Comparison of ENCODE assay signal across 8 cellular contexts in the genomic region with DNA sequence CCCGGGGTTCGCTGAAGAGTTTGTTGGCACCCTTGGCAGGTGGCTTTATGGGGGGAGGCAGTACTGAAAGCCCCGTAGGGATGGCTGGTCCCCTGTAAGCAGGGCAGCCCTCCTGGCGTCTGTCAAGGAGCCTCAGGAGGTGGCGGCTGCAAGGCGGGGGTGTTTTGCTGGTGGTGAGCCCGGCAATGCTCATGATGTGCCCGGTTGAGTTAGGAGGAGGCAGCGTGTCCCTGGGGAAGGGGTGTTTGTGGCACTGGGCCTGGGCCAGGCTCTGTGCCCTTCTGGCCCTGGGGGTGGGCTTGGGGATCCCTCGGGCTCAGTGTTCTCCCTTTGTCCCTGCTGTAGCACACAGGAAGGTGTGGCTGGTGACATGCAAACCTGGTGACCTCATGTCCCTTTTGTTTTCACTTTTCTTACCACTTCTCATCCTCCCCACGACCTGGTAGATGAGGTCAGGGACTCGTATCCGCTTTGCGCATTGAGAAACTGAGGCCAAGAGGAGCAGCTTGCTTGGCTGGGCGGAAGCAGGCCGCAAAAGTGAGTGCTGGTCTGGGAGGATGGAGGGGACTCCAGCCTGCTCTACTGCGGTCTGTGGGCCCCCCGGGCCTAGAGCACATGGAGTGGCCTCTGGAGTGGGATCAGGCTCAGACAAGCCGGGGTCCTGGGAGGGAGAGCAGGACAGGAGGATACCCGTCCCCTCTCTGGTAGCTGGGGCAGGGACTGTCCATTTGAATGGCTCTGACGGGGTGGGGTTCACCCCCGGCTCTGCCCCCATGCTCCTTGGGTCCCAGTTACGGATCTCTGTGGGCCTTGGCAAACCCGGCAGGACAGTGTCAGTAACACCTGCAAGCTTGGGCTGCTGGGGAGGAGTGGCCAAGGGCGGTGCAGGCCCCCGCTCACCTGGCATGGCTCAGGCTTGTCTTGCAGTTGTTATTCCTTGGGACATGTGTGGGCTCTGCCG. TPM values are rescaled to one million over a fixed set of nuclear protein-coding genes. Genes with fewer than 3 reads are reported as not detected.
DNase-seq lines count a peak whose midpoint lies in the region; ATAC-seq, FAIRE-seq and TF ChIP-seq lines count a peak whose summit lies in the region.

No MANE protein-coding gene starts in this region.

- H3K27me3 Mint-ChIP-seq in activated T-cell treated with anti-CD3 and anti-CD28 coated beads, Interleukin-2, amount 50 U/mL, for 4 hours (ENCODE audit: low read depth) = no peaks in the 10 kb centered on the region
- H3K27me3 Mint-ChIP-seq in memory B cell = no peaks in the 10 kb centered on the region

- CTCF ChIA-PET in HEK293T (lab: Yijun Ruan, JAX) = no interaction called here

- peaks cover 67% of the 10 kb centered on the region for H3K4me1 Mint-ChIP-seq in activated T-cell treated with anti-CD3 and anti-CD28 coated beads, Interleukin-2, amount 50 U/mL, for 4 hours (ENCODE audit: low read depth)
- H3K4me1 Mint-ChIP-seq in memory B cell = peaks cover 56% of the 10 kb centered on the region

- POLR2A ChIA-PET in HEK293T (lab: Yijun Ruan, JAX) = no interaction called here

- peaks cover under 1% of the 10 kb centered on the region for H3K36me3 Mint-ChIP-seq in activated T-cell treated with anti-CD3 and anti-CD28 coated beads, Interleukin-2, amount 50 U/mL, for 4 hours (ENCODE audit: insufficient read depth)
- peaks cover 9% of the 10 kb centered on the region for H3K36me3 Mint-ChIP-seq in memory B cell

- peak; percentile 29 to 34 for ATAC-seq in activated T-cell treated with anti-CD3 and anti-CD28 coated beads, Interleukin-2, amount 50 U/mL, for 4 hours
- ATAC-seq in memory B cell (ENCODE audit: low read depth) = peak; percentile 28

- H3K27ac Mint-ChIP-seq in memory B cell = peak overlapping the region; percentile 96

- peak; percentile 45 for DNase-seq in stimulated activated CD4-positive, alpha-beta T cell treated with anti-CD3 and anti-CD28 coated beads, Interleukin-15, amount 100 ng/mL, for 24 hours
- no peak for DNase-seq in stimulated activated CD4-positive, alpha-beta T cell treated with anti-CD3 and anti-CD28 coated beads, Interleukin-12 subunit alpha, Interleukin-12 subunit beta, amount 100 ng/mL, for 4 hours
- no peak for DNase-seq in activated T-cell treated with anti-CD3 and anti-CD28 coated beads, Interleukin-2, amount 50 U/mL, for 4 hours
- DNase-seq in memory B cell (ENCODE audit: low spot score in 2 of 2) (peak in 1 of 2 donors; percentile 38), ureter (ENCODE audit: low spot score) (peak; percentile 54), urothelium cell line (ENCODE audit: low spot score) (no peak), HEK293T (ENCODE audit: extremely low spot score) (no peak), COR-L47 (lab: John Stamatoyannopoulos, UW) (no peak)

- no peak for FAIRE-seq in urothelium cell line (lab: Jason Lieb, UNC)

- H3K4me3 Mint-ChIP-seq in activated T-cell treated with anti-CD3 and anti-CD28 coated beads, Interleukin-2, amount 50 U/mL, for 4 hours = peak overlapping the region; percentile 78
- peak overlapping the region; percentile 88 for H3K4me3 Mint-ChIP-seq in memory B cell

- no peaks in the 10 kb centered on the region for H3K9me3 Mint-ChIP-seq in activated T-cell treated with anti-CD3 and anti-CD28 coated beads, Interleukin-2, amount 50 U/mL, for 4 hours
- H3K9me3 Mint-ChIP-seq in memory B cell = no peaks in the 10 kb centered on the region

TF ChIP-seq in HEK293T, 16 proteins besides CTCF, POLR2A, EP300 and RAD21:
- TF ChIP-seq L3MBTL2 (conservative IDR thresholded peaks at IDR 0.05) (no peak), FOXK2 (IDR thresholded peaks at IDR 0.05) (no peak), HDGF (IDR thresholded peaks at IDR 0.05; ENCODE audit: borderline replicate concordance) (no peak), ZNF384 (IDR thresholded peaks at IDR 0.05) (no peak), FOXM1 (IDR thresholded peaks at IDR 0.05; ENCODE audit: borderline replicate concordance) (no peak), SUZ12 (IDR thresholded peaks at IDR 0.05) (no peak), LEF1 (IDR thresholded peaks at IDR 0.05; ENCODE audit: borderline replicate concordance) (no peak), TARDBP (IDR thresholded peaks at IDR 0.05) (no peak), CTBP1 (IDR thresholded peaks at IDR 0.05; ENCODE audit: borderline replicate concordance) (no peak), BHLHE40 (IDR thresholded peaks at IDR 0.05; ENCODE audit: borderline replicate concordance) (no peak), NFRKB (IDR thresholded peaks at IDR 0.05) (no peak), FOXA1 (IDR thresholded peaks at IDR 0.05) (no peak), ARNT (IDR thresholded peaks at IDR 0.05) (no peak), ELF4 (IDR thresholded peaks at IDR 0.05) (no peak), SP1 (IDR thresholded peaks at IDR 0.05) (no peak)
- TF ChIP-seq, protein P1, sequence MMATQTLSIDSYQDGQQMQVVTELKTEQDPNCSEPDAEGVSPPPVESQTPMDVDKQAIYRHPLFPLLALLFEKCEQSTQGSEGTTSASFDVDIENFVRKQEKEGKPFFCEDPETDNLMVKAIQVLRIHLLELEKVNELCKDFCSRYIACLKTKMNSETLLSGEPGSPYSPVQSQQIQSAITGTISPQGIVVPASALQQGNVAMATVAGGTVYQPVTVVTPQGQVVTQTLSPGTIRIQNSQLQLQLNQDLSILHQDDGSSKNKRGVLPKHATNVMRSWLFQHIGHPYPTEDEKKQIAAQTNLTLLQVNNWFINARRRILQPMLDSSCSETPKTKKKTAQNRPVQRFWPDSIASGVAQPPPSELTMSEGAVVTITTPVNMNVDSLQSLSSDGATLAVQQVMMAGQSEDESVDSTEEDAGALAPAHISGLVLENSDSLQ (IDR thresholded peaks at IDR 0.05) = no peak

RNA-seq across cellular contexts. Expression of a gene that starts 2.2 kb away (rescaled TPM):
- total RNA-seq in activated T-cell treated with anti-CD3 and anti-CD28 coated beads, Interleukin-2, amount 50 U/mL, for 4 hours = 1 to 10 TPM; 6.5 to 8.3 (median 7.6) TPM
- 23.6 TPM for total RNA-seq in ureter

Comparison
In these comparisons a context has a peak if more than half of its experiments do, and no peak if none do; other contexts are left out.
1. DNase-seq: peak in stimulated activated CD4-positive, alpha-beta T cell treated with anti-CD3 and anti-CD28 coated beads, Interleukin-15, amount 100 ng/mL, for 24 hours (single experiment) and ureter (single experiment); none in stimulated activated CD4-positive, alpha-beta T cell treated with anti-CD3 and anti-CD28 coated beads, Interleukin-12 subunit alpha, Interleukin-12 subunit beta, amount 100 ng/mL, for 4 hours (single experiment), activated T-cell treated with anti-CD3 and anti-CD28 coated beads, Interleukin-2, amount 50 U/mL, for 4 hours (single experiment), urothelium cell line (single experiment), HEK293T (single experiment) and COR-L47 (single experiment).